1 cellular context compared by ENCODE assay signal in the genomic region with DNA sequence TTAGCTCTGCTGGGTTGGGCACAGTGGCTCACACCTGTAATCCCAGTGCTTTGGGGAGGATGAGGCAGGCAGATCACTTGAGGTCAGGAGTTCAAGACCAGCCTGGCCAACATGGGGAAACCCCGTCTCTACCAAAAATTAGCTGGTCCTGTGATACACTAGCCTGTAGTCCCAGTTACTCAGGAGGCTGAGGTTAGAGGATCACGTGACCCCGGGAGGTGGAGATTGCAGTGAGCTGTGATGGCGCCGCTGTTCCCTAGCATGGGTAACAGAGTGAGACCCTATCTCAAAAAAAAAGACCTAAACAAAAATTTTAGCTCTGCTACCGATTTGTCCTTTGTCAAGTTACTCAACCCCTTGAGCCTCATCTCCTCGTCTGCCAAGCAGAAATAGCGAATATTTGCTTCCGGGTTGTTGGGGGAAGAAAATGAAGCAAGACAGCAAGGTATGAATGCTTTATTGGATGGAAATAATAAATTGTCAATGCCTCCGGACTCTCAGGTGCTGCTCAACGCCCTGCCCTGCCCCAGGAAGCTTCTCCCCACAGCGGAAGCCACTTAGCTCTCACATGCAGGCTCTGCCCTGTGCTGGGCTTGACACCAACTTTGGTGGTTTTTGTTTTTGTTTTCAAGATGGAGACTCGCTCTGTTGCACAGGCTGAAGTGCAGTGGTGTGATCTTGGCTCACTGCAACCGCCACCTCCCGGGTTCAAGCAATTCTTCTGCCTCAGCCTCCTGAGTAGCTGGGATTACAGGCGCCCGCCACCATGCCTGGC.
TF ChIP-seq lines count a peak whose summit lies in the region.

No MANE protein-coding gene starts in this region.

TF ChIP-seq in K562, 482 proteins besides CTCF, POLR2A, EP300 and RAD21 (continued from another document):
- TF ChIP-seq, protein P1, sequence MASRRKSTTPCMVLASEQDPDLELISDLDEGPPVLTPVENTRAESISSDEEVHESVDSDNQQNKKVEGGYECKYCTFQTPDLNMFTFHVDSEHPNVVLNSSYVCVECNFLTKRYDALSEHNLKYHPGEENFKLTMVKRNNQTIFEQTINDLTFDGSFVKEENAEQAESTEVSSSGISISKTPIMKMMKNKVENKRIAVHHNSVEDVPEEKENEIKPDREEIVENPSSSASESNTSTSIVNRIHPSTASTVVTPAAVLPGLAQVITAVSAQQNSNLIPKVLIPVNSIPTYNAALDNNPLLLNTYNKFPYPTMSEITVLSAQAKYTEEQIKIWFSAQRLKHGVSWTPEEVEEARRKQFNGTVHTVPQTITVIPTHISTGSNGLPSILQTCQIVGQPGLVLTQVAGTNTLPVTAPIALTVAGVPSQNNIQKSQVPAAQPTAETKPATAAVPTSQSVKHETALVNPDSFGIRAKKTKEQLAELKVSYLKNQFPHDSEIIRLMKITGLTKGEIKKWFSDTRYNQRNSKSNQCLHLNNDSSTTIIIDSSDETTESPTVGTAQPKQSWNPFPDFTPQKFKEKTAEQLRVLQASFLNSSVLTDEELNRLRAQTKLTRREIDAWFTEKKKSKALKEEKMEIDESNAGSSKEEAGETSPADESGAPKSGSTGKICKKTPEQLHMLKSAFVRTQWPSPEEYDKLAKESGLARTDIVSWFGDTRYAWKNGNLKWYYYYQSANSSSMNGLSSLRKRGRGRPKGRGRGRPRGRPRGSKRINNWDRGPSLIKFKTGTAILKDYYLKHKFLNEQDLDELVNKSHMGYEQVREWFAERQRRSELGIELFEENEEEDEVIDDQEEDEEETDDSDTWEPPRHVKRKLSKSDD (conservative IDR thresholded peaks at IDR 0.05; ENCODE audit: low read length): no peak
- no peak for TF ChIP-seq MED1 (CRISPR knock-in tag; IDR thresholded peaks at IDR 0.05; ENCODE audit: borderline replicate concordance)
- TF ChIP-seq, protein P2, sequence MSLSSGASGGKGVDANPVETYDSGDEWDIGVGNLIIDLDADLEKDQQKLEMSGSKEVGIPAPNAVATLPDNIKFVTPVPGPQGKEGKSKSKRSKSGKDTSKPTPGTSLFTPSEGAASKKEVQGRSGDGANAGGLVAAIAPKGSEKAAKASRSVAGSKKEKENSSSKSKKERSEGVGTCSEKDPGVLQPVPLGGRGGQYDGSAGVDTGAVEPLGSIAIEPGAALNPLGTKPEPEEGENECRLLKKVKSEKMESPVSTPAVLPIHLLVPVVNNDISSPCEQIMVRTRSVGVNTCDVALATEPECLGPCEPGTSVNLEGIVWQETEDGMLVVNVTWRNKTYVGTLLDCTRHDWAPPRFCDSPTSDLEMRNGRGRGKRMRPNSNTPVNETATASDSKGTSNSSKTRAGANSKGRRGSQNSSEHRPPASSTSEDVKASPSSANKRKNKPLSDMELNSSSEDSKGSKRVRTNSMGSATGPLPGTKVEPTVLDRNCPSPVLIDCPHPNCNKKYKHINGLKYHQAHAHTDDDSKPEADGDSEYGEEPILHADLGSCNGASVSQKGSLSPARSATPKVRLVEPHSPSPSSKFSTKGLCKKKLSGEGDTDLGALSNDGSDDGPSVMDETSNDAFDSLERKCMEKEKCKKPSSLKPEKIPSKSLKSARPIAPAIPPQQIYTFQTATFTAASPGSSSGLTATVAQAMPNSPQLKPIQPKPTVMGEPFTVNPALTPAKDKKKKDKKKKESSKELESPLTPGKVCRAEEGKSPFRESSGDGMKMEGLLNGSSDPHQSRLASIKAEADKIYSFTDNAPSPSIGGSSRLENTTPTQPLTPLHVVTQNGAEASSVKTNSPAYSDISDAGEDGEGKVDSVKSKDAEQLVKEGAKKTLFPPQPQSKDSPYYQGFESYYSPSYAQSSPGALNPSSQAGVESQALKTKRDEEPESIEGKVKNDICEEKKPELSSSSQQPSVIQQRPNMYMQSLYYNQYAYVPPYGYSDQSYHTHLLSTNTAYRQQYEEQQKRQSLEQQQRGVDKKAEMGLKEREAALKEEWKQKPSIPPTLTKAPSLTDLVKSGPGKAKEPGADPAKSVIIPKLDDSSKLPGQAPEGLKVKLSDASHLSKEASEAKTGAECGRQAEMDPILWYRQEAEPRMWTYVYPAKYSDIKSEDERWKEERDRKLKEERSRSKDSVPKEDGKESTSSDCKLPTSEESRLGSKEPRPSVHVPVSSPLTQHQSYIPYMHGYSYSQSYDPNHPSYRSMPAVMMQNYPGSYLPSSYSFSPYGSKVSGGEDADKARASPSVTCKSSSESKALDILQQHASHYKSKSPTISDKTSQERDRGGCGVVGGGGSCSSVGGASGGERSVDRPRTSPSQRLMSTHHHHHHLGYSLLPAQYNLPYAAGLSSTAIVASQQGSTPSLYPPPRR (CRISPR knock-in tag; IDR thresholded peaks at IDR 0.05; ENCODE audit: borderline replicate concordance): no peak
- TF ChIP-seq GATA2 (CRISPR knock-in tag; IDR thresholded peaks at IDR 0.05): no peak
- no peak for TF ChIP-seq ZNF282 (CRISPR knock-in tag; IDR thresholded peaks at IDR 0.05)
- TF ChIP-seq KDM4B (IDR thresholded peaks at IDR 0.05; ENCODE audit: borderline replicate concordance in 2 of 2, low read depth in 1 of 2): no peak
- no peak for TF ChIP-seq ETV5 (CRISPR knock-in tag; IDR thresholded peaks at IDR 0.05; ENCODE audit: low read depth)
- TF ChIP-seq, protein P3, sequence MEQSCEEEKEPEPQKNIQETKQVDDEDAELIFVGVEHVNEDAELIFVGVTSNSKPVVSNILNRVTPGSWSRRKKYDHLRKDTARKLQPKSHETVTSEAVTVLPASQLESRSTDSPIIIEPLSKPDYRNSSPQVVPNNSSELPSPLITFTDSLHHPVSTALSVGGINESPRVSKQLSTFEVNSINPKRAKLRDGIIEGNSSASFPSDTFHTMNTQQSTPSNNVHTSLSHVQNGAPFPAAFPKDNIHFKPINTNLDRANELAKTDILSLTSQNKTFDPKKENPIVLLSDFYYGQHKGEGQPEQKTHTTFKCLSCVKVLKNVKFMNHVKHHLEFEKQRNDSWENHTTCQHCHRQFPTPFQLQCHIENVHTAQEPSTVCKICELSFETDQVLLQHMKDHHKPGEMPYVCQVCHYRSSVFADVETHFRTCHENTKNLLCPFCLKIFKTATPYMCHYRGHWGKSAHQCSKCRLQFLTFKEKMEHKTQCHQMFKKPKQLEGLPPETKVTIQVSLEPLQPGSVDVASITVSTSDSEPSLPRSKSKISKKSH (CRISPR knock-in tag; IDR thresholded peaks at IDR 0.05): no peak
- no peak for TF ChIP-seq ESRRB (CRISPR knock-in tag; IDR thresholded peaks at IDR 0.05; ENCODE audit: borderline replicate concordance)
- 0 out of 2 replicates have a peak, but pooled peaks have one; percentile 1 for TF ChIP-seq NFIC (IDR thresholded peaks at IDR 0.05)
- no peak for TF ChIP-seq ZNF263 (CRISPR knock-in tag; IDR thresholded peaks at IDR 0.05; ENCODE audit: borderline replicate concordance)
- TF ChIP-seq NR2C1 (IDR thresholded peaks at IDR 0.05): 0 out of 2 replicates have a peak, but pooled peaks have one; percentile 27
- TF ChIP-seq NR2C1 (tag; IDR thresholded peaks at IDR 0.05): peak; percentile 50; the same call in 1 of the 2 replicates
- TF ChIP-seq CBX5 (IDR thresholded peaks at IDR 0.05; ENCODE audit: borderline replicate concordance, low read depth): no peak
- no peak for TF ChIP-seq PPARD (CRISPR knock-in tag; IDR thresholded peaks at IDR 0.05)
- TF ChIP-seq SMARCC2 (IDR thresholded peaks at IDR 0.05; ENCODE audit: low read depth): no peak
- TF ChIP-seq RFX7 (CRISPR knock-in tag; IDR thresholded peaks at IDR 0.05): no peak
- TF ChIP-seq, protein P4, sequence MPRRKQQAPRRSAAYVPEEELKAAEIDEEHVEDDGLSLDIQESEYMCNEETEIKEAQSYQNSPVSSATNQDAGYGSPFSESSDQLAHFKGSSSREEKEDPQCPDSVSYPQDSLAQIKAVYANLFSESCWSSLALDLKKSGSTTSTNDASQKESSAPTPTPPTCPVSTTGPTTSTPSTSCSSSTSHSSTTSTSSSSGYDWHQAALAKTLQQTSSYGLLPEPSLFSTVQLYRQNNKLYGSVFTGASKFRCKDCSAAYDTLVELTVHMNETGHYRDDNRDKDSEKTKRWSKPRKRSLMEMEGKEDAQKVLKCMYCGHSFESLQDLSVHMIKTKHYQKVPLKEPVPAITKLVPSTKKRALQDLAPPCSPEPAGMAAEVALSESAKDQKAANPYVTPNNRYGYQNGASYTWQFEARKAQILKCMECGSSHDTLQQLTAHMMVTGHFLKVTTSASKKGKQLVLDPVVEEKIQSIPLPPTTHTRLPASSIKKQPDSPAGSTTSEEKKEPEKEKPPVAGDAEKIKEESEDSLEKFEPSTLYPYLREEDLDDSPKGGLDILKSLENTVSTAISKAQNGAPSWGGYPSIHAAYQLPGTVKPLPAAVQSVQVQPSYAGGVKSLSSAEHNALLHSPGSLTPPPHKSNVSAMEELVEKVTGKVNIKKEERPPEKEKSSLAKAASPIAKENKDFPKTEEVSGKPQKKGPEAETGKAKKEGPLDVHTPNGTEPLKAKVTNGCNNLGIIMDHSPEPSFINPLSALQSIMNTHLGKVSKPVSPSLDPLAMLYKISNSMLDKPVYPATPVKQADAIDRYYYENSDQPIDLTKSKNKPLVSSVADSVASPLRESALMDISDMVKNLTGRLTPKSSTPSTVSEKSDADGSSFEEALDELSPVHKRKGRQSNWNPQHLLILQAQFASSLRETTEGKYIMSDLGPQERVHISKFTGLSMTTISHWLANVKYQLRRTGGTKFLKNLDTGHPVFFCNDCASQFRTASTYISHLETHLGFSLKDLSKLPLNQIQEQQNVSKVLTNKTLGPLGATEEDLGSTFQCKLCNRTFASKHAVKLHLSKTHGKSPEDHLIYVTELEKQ (CRISPR knock-in tag; IDR thresholded peaks at IDR 0.05): no peak
- TF ChIP-seq ZNF41 (CRISPR knock-in tag; conservative IDR thresholded peaks at IDR 0.05): no peak
- no peak for TF ChIP-seq ADNP (tag; IDR thresholded peaks at IDR 0.05)
- TF ChIP-seq SMARCA4 (IDR thresholded peaks at IDR 0.05): no peak
- TF ChIP-seq HSF4 (CRISPR knock-in tag; IDR thresholded peaks at IDR 0.05; ENCODE audit: borderline replicate concordance): no peak
- TF ChIP-seq, protein P5, sequence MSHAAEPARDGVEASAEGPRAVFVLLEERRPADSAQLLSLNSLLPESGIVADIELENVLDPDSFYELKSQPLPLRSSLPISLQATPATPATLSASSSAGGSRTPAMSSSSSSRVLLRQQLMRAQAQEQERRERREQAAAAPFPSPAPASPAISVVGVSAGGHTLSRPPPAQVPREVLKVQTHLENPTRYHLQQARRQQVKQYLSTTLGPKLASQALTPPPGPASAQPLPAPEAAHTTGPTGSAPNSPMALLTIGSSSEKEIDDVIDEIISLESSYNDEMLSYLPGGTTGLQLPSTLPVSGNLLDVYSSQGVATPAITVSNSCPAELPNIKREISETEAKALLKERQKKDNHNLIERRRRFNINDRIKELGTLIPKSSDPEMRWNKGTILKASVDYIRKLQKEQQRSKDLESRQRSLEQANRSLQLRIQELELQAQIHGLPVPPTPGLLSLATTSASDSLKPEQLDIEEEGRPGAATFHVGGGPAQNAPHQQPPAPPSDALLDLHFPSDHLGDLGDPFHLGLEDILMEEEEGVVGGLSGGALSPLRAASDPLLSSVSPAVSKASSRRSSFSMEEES (CRISPR knock-in tag; IDR thresholded peaks at IDR 0.05): peak; percentile 97
- TF ChIP-seq, protein P6, sequence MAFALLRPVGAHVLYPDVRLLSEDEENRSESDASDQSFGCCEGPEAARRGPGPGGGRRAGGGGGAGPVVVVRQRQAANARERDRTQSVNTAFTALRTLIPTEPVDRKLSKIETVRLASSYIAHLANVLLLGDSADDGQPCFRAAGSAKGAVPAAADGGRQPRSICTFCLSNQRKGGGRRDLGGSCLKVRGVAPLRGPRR (CRISPR knock-in tag; IDR thresholded peaks at IDR 0.05): no peak
- TF ChIP-seq HOXB6 (CRISPR knock-in tag; IDR thresholded peaks at IDR 0.05; ENCODE audit: borderline replicate concordance): no peak
